Comparison of ENCODE assay signal across 17 cellular contexts in the genomic region with DNA sequence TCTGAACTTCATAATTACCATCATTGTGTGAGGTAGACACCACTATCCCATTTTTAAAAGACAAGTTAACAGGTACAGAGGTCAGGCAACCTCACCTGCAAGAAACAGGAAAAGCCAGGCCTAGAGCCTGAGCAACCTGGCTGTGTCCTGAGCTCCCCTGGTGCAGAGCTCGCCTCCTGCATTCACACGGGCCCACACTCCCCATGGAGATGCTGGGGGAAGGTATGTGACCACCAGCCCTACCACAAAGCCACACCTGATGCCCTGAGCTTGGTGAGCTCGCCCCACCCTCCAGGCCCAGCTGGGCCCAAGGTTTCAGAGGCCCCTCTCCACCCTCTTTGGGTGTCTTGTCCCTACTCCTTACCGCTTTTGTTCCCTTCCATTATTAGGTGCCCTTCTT. TPM values are rescaled to one million over a fixed set of nuclear protein-coding genes. Genes with fewer than 3 reads are reported as not detected.
DNase-seq lines count a peak whose midpoint lies in the region; ATAC-seq and TF ChIP-seq lines count a peak whose summit lies in the region.
"Had no signal": no experiment of that assay in that cellular context is flagged by ENCODE, and none has a peak within 500 bp of the region (broad histone marks: within the 10 kb centered on the region; RNA-seq: fewer than 3 reads in every experiment).

No MANE protein-coding gene starts in this region.

- in situ Hi-C loops in IMR-90 (cut with MboI; ENCODE audit: low sequenced_read_pairs), result no loop called here

- H3K9ac ChIP-seq in IMR-90 (ENCODE audit: low read depth, low read length) (no peak overlapping the region), neuronal stem cell (ENCODE audit: low read depth, low read length, poor library complexity) (no peak overlapping the region)

- no peak overlapping the region for H2AFZ ChIP-seq in IMR-90 (replicated peaks; ENCODE audit: low read length, poor library complexity)
- H2AFZ ChIP-seq in neuronal stem cell (ENCODE audit: low read length), result no peak overlapping the region

- intact Hi-C loops in IMR-90 (cut with micrococcal nuclease) (no loop called here), head of caudate nucleus (cut with DNase I) (no loop called here)

- H3K4me2 ChIP-seq in IMR-90 (ENCODE audit: low read depth, low read length), result no peak overlapping the region
- H3K4me2 ChIP-seq in neuronal stem cell (ENCODE audit: insufficient read depth, low read length, poor library complexity, severe bottlenecking), result no peak overlapping the region

- CTCF ChIA-PET in activated CD8-positive, alpha-beta memory T cell treated with anti-CD3 and anti-CD28 coated beads, Interleukin-2, amount 10 ng/mL, durations not matched to agents 7 days and 5 days (lab: Charles Lee), result interaction anchor here (0.9 to 1.5 kb wide), 4 partner anchors 9 to 46 kb away, joined by 3 to 6 read pairs (median 4); partner anchors contain the start of gene MBD4
- CTCF ChIA-PET in IMR-90 (lab: Yijun Ruan, JAX), result no interaction called here

- H3K27ac ChIP-seq in IMR-90 (ENCODE audit: insufficient read depth, low read length), result no peak overlapping the region
- H3K27ac ChIP-seq in neuronal stem cell (replicated peaks; ENCODE audit: low read length), result peak overlapping the region; percentile 1

- no peaks in the 10 kb centered on the region for H3K27me3 ChIP-seq in IMR-90 (ENCODE audit: control insufficient read depth, insufficient read depth, low read length)
- H3K27me3 ChIP-seq in neuronal stem cell (ENCODE audit: control insufficient read depth in 3 of 3, insufficient read depth in 3 of 3, low read depth in 1 of 3, low read length in 3 of 3), result no peaks in the 10 kb centered on the region
- H3K27me3 ChIP-seq: upper lobe of left lung had no signal

- no peak overlapping the region for H3K4me3 Mint-ChIP-seq in activated CD8-positive, alpha-beta memory T cell treated with anti-CD3 and anti-CD28 coated beads, Interleukin-2, amount 10 ng/mL, durations not matched to agents 7 days and 5 days
- no peak overlapping the region for H3K4me3 Mint-ChIP-seq in activated naive CD8-positive, alpha-beta T cell treated with anti-CD3 and anti-CD28 coated beads, Interleukin-2, amount 50 U/mL, for 24 hours

- no peak for TF ChIP-seq RAD21 in IMR-90 (IDR thresholded peaks at IDR 0.05; ENCODE audit: low read length)

- H3K23ac ChIP-seq in IMR-90 (ENCODE audit: low read depth, low read length) (no peak overlapping the region), neuronal stem cell (ENCODE audit: low read depth, low read length, poor library complexity) (peak overlapping the region; percentile 35)

- no peaks in the 10 kb centered on the region for H4K20me1 ChIP-seq in IMR-90 (ENCODE audit: insufficient read depth, low read length)

- H3K9me1 ChIP-seq in IMR-90 (ENCODE audit: insufficient read depth, low read length), result peaks cover 10% of the 10 kb centered on the region; the same call in 1 of the 2 replicates

- no peaks in the 10 kb centered on the region for H3K9me3 Mint-ChIP-seq in activated CD8-positive, alpha-beta memory T cell treated with anti-CD3 and anti-CD28 coated beads, Interleukin-2, amount 10 ng/mL, durations not matched to agents 7 days and 5 days (ENCODE audit: low read depth)
- H3K9me3 Mint-ChIP-seq in activated naive CD8-positive, alpha-beta T cell treated with anti-CD3 and anti-CD28 coated beads, Interleukin-2, amount 50 U/mL, for 24 hours, result no peaks in the 10 kb centered on the region

- WGBS in IMR-90 (ENCODE audit: extremely low coverage in 2 of 2, insufficient read length in 1 of 2), 2 experiments, result 80% methylated on average over 1 of the region's 4 CpGs; no CpG with 5 or more reads in 1 of the 2 experiments
- WGBS in neuronal stem cell (ENCODE audit: extremely low coverage in 2 of 2, insufficient read length in 2 of 2, insufficient replicate concordance in 1 of 2), 2 donors, result no CpG with 5 or more reads among the region's 4 CpGs

- H2BK15ac ChIP-seq in IMR-90 (ENCODE audit: low read depth, low read length) (no peak overlapping the region), neuronal stem cell (ENCODE audit: low read length) (no peak overlapping the region)

- ATAC-seq in activated CD8-positive, alpha-beta memory T cell treated with anti-CD3 and anti-CD28 coated beads, Interleukin-2, amount 10 ng/mL, durations not matched to agents 7 days and 5 days, result no peak
- no peak for ATAC-seq in IMR-90 (ENCODE audit: low read depth)
- no peak for ATAC-seq in activated naive CD8-positive, alpha-beta T cell treated with anti-CD3 and anti-CD28 coated beads, Interleukin-2, amount 50 U/mL, for 24 hours

- H3K27ac Mint-ChIP-seq in activated CD8-positive, alpha-beta memory T cell treated with anti-CD3 and anti-CD28 coated beads, Interleukin-2, amount 10 ng/mL, durations not matched to agents 7 days and 5 days, result peak overlapping the region; percentile 60
- peak overlapping the region; percentile 81 for H3K27ac Mint-ChIP-seq in activated naive CD8-positive, alpha-beta T cell treated with anti-CD3 and anti-CD28 coated beads, Interleukin-2, amount 50 U/mL, for 24 hours

- POLR2A ChIA-PET in IMR-90 (lab: Charles Lee; ENCODE audit: unreplicated experiment), result interaction anchor here (1.3 kb wide), 1 partner anchor 10 kb away, joined by 4 read pairs; the partner anchor contains the start of genes IFT122 and MBD4

- H2AK5ac ChIP-seq in IMR-90 (ENCODE audit: low read depth, low read length) (no peak overlapping the region), neuronal stem cell (ENCODE audit: low read depth, low read length) (peak overlapping the region; percentile 51)

- no peak overlapping the region for H2BK12ac ChIP-seq in neuronal stem cell (ENCODE audit: low read length)

- peak overlapping the region; percentile 21 for H2AK9ac ChIP-seq in IMR-90 (replicated peaks; ENCODE audit: low read depth, low read length, poor library complexity)

- H4K91ac ChIP-seq in IMR-90 (ENCODE audit: insufficient read depth, low read depth, low read length) (no peak overlapping the region), neuronal stem cell (ENCODE audit: low read depth, low read length, poor library complexity) (no peak overlapping the region)

- peak overlapping the region in 1 of 2 experiments; percentile 76; a peak in 1 of 4 replicates for H4K8ac ChIP-seq in IMR-90 (ENCODE audit: low read depth in 2 of 2, low read length in 2 of 2)
- no peak overlapping the region for H4K8ac ChIP-seq in neuronal stem cell (ENCODE audit: low read depth, low read length)

- H3K36me3 ChIP-seq in IMR-90 (ENCODE audit: control insufficient read depth, insufficient read depth, low read length), result peaks cover 20% of the 10 kb centered on the region
- peaks cover 14 to 52% of the 10 kb centered on the region in 2 donors for H3K36me3 ChIP-seq in neuronal stem cell (replicated peaks in 1 of 2; ENCODE audit: control insufficient read depth in 2 of 2, insufficient read depth in 2 of 2, low read length in 2 of 2)

- TF ChIP-seq CTCF in IMR-90 (conservative IDR thresholded peaks at IDR 0.05; ENCODE audit: low read depth, low read length), result no peak

- H3K18ac ChIP-seq in IMR-90 (ENCODE audit: low read depth, low read length) (no peak overlapping the region), neuronal stem cell (ENCODE audit: low read length) (no peak overlapping the region)

- H2BK20ac ChIP-seq in IMR-90 (ENCODE audit: low read depth, low read length), result no peak overlapping the region

- no peak for TF ChIP-seq POLR2A in IMR-90 (IDR thresholded peaks at IDR 0.05; ENCODE audit: low read depth, low read length)

- no peak overlapping the region for H3K56ac ChIP-seq in IMR-90 (ENCODE audit: extremely low read depth, insufficient read depth, low read length)

- H3K36me3 Mint-ChIP-seq in activated CD8-positive, alpha-beta memory T cell treated with anti-CD3 and anti-CD28 coated beads, Interleukin-2, amount 10 ng/mL, durations not matched to agents 7 days and 5 days, result peaks cover 40% of the 10 kb centered on the region
- peaks cover 35% of the 10 kb centered on the region for H3K36me3 Mint-ChIP-seq in activated naive CD8-positive, alpha-beta T cell treated with anti-CD3 and anti-CD28 coated beads, Interleukin-2, amount 50 U/mL, for 24 hours (ENCODE audit: low read depth)

- H3K4me3 ChIP-seq in IMR-90 (ENCODE audit: insufficient read depth, low read depth, low read length) (no peak overlapping the region), neuronal stem cell (ENCODE audit: low read length in 2 of 2) (no peak overlapping the region)

- no peak overlapping the region for H2BK120ac ChIP-seq in IMR-90 (ENCODE audit: low read depth, low read length)
- no peak overlapping the region for H2BK120ac ChIP-seq in neuronal stem cell (ENCODE audit: low read depth, low read length)

- H3K4me1 Mint-ChIP-seq in activated CD8-positive, alpha-beta memory T cell treated with anti-CD3 and anti-CD28 coated beads, Interleukin-2, amount 10 ng/mL, durations not matched to agents 7 days and 5 days, result peaks cover 56% of the 10 kb centered on the region
- H3K4me1 Mint-ChIP-seq in activated naive CD8-positive, alpha-beta T cell treated with anti-CD3 and anti-CD28 coated beads, Interleukin-2, amount 50 U/mL, for 24 hours, result peaks cover 42% of the 10 kb centered on the region

- no peak overlapping the region for H4K5ac ChIP-seq in IMR-90 (ENCODE audit: low read depth, low read length)

- H2BK5ac ChIP-seq in IMR-90 (ENCODE audit: low read depth, low read length, poor library complexity, severe bottlenecking) (no peak overlapping the region), neuronal stem cell (ENCODE audit: low read length) (peak overlapping the region; percentile 2)

- H3K9me3 ChIP-seq in IMR-90 (ENCODE audit: control insufficient read depth, insufficient read depth, low read length) (no peaks in the 10 kb centered on the region), neuronal stem cell (replicated peaks in 1 of 2; ENCODE audit: control insufficient read depth in 2 of 2, insufficient read depth in 1 of 2, low read depth in 1 of 2, low read length in 2 of 2) (no peaks in the 10 kb centered on the region)
- H3K9me3 ChIP-seq: upper lobe of left lung had no signal

- BruUV-seq in IMR-90 (replicated peaks; lab: Mats Ljungman, UMichigan), result no TSS peak

- H3K4ac ChIP-seq in IMR-90 (ENCODE audit: low read depth, low read length) (no peak overlapping the region), neuronal stem cell (ENCODE audit: low read length) (no peak overlapping the region)

- peaks cover 5 to 7% of the 10 kb centered on the region in 2 experiments; a peak in 2 of 4 replicates for H3K79me1 ChIP-seq in IMR-90 (ENCODE audit: low read depth in 1 of 2, low read length in 2 of 2)
- H3K79me1 ChIP-seq in neuronal stem cell (ENCODE audit: low read depth, low read length), result no peaks in the 10 kb centered on the region

- no peaks in the 10 kb centered on the region for H3K4me1 ChIP-seq in IMR-90 (ENCODE audit: control insufficient read depth, insufficient read depth, low read length)
- H3K4me1 ChIP-seq in neuronal stem cell (ENCODE audit: control insufficient read depth in 2 of 2, insufficient read depth in 1 of 2, low read depth in 1 of 2, low read length in 2 of 2), result peaks cover 11 to 16% of the 10 kb centered on the region in 2 donors

- dilution Hi-C loops in IMR-90 (cut with HindIII; ENCODE audit: low sequenced_read_pairs, unreplicated experiment), result no loop called here

- no peak overlapping the region for H3K14ac ChIP-seq in IMR-90 (replicated peaks; ENCODE audit: low read depth, low read length)
- H3K14ac ChIP-seq in neuronal stem cell (ENCODE audit: low read length), result no peak overlapping the region

- H3K27me3 Mint-ChIP-seq in activated CD8-positive, alpha-beta memory T cell treated with anti-CD3 and anti-CD28 coated beads, Interleukin-2, amount 10 ng/mL, durations not matched to agents 7 days and 5 days, result peaks cover 3% of the 10 kb centered on the region
- H3K27me3 Mint-ChIP-seq in activated naive CD8-positive, alpha-beta T cell treated with anti-CD3 and anti-CD28 coated beads, Interleukin-2, amount 50 U/mL, for 24 hours, result peaks cover 6% of the 10 kb centered on the region
- H3K27me3 Mint-ChIP-seq: naive B cell had no signal

- DNase-seq in activated CD8-positive, alpha-beta memory T cell treated with anti-CD3 and anti-CD28 coated beads, Interleukin-2, amount 10 ng/mL, durations not matched to agents 7 days and 5 days, result no peak
- DNase-seq in activated CD8-positive, alpha-beta memory T cell treated with anti-CD3 and anti-CD28 coated beads, Interleukin-2, amount 50 U/mL, for 48 hours, result no peak
- DNase-seq in IMR-90, result no peak
- DNase-seq in activated naive CD8-positive, alpha-beta T cell treated with anti-CD3 and anti-CD28 coated beads, Interleukin-2, amount 50 U/mL, for 24 hours, result no peak
- DNase-seq in neuronal stem cell (ENCODE audit: low spot score), result no peak
- DNase-seq in A172 (ENCODE audit: low spot score), result no peak
- DNase-seq in head of caudate nucleus, result no peak
- no peak for DNase-seq in RPMI8226
- DNase-seq: activated CD4-positive, alpha-beta T cell treated with anti-CD3 and anti-CD28 coated beads, Interleukin-2, amount 50 U/mL, for 48 hours; activated gamma-delta T cell; effector CD4-positive, alpha-beta T cell; left ventricle myocardium superior; naive B cell; NCI-H2171 treated with DMSO at 0.1 percent for 48 hours; right cardiac atrium; stimulated activated CD4-positive, alpha-beta T cell treated with anti-CD3 and anti-CD28 coated beads, Interleukin-4, amount 100 ng/mL, for 1 hour; upper lobe of left lung had no signal

RNA-seq across cellular contexts. Expression of gene EFCAB12, which starts 1.2 kb away (rescaled TPM):
- 1 to 10 TPM in 1 of 2 experiments, under 1 TPM in 1; 0.56 to 1.4 TPM for total RNA-seq in activated CD8-positive, alpha-beta memory T cell treated with anti-CD3 and anti-CD28 coated beads, Interleukin-2, amount 10 ng/mL, durations not matched to agents 7 days and 5 days
- under 0.01 TPM in 2 replicates for total RNA-seq in IMR-90 (2012; rRNA removed)
- polyA plus RNA-seq in IMR-90 (2012; rRNA removed), result 0.09 and 0.17 TPM in 2 replicates
- polyA plus RNA-seq in IMR-90 (2012; cell fraction: cytosol; rRNA removed), result 0.02 and 0.04 TPM in 2 replicates
- 0.41 and 0.62 TPM in 2 replicates for polyA plus RNA-seq in IMR-90 (2012; cell fraction: nucleus; rRNA removed; ENCODE audit: low replicate concordance)
- polyA plus RNA-seq in neuronal stem cell (2013, experiment 1 of 2), result 1.3 TPM
- polyA plus RNA-seq in neuronal stem cell (2013, experiment 2 of 2), result 1.2 TPM
- 0.05 and 0.10 TPM in 2 replicates for total RNA-seq in A172 (2014; rRNA removed; shearing (Covaris generic))
- total RNA-seq: left ventricle myocardium superior had no signal

RNA-seq across cellular contexts. Expression of gene MBD4, which starts 10.2 kb away (rescaled TPM):
- total RNA-seq in activated CD8-positive, alpha-beta memory T cell treated with anti-CD3 and anti-CD28 coated beads, Interleukin-2, amount 10 ng/mL, durations not matched to agents 7 days and 5 days, result 10 to 100 TPM; 51.9 to 52.0 TPM
- 13.8 and 22.2 TPM in 2 replicates for total RNA-seq in IMR-90 (2012; rRNA removed)
- polyA plus RNA-seq in IMR-90 (2012; rRNA removed), result 14.9 and 15.0 TPM in 2 replicates
- 6.9 and 10.6 TPM in 2 replicates for polyA plus RNA-seq in IMR-90 (2012; cell fraction: cytosol; rRNA removed)
- polyA plus RNA-seq in IMR-90 (2012; cell fraction: nucleus; rRNA removed; ENCODE audit: low replicate concordance), result 30.3 and 65.5 TPM in 2 replicates
- polyA plus RNA-seq in neuronal stem cell (2013, experiment 1 of 2), result 46.1 TPM
- polyA plus RNA-seq in neuronal stem cell (2013, experiment 2 of 2), result 47.3 TPM
- total RNA-seq in A172 (2014; rRNA removed; shearing (Covaris generic)), result 63.0 and 63.3 TPM in 2 replicates

RNA-seq across cellular contexts. Expression of gene IFT122, which starts 10.4 kb away (rescaled TPM):
- total RNA-seq in activated CD8-positive, alpha-beta memory T cell treated with anti-CD3 and anti-CD28 coated beads, Interleukin-2, amount 10 ng/mL, durations not matched to agents 7 days and 5 days, result 10 to 100 TPM; 15.6 to 34.0 TPM
- 27.2 and 28.0 TPM in 2 replicates for total RNA-seq in IMR-90 (2012; rRNA removed)
- 16.8 and 17.1 TPM in 2 replicates for polyA plus RNA-seq in IMR-90 (2012; rRNA removed)
- polyA plus RNA-seq in IMR-90 (2012; cell fraction: cytosol; rRNA removed), result 12.3 and 16.3 TPM in 2 replicates
- polyA plus RNA-seq in IMR-90 (2012; cell fraction: nucleus; rRNA removed; ENCODE audit: low replicate concordance), result 63.8 and 113 TPM in 2 replicates
- polyA plus RNA-seq in neuronal stem cell (2013, experiment 1 of 2), result 22.3 TPM
- polyA plus RNA-seq in neuronal stem cell (2013, experiment 2 of 2), result 21.0 TPM
- 21.5 and 22.3 TPM in 2 replicates for total RNA-seq in A172 (2014; rRNA removed; shearing (Covaris generic))
